Comparison of ENCODE assay signal across 19 cellular contexts in the genomic region with DNA sequence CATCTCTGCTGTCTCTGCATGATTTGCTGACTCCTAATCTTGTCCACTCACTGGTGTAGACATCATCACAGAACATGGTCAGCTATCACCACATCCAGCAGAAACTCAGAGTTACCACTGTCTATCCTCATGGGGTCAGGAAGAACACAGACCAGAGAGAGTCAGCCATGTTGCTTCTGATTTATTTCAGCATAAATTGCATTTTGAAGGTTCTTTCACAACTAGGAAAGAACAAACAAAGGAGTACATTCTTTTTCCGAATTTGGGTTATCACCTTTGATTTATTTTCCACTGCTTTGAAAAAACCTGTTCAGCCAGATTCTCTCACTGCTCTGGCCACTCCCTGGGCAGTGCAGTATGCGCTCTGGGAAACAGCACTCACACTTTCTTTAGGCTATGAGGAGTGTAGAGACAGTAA.
DNase-seq lines count a peak whose midpoint lies in the region; ATAC-seq and TF ChIP-seq lines count a peak whose summit lies in the region.
"Had no signal": no experiment of that assay in that cellular context is flagged by ENCODE, and none has a peak within 500 bp of the region (broad histone marks: within the 10 kb centered on the region; RNA-seq: fewer than 3 reads in every experiment).

No MANE protein-coding gene starts in this region.

- TF ChIP-seq CTCF in CD4-positive, alpha-beta T cell (IDR thresholded peaks at IDR 0.05): no peak
- no peak for TF ChIP-seq CTCF in epithelial cell of esophagus (IDR thresholded peaks at IDR 0.05; ENCODE audit: insufficient read depth, low read depth, low read length, missing control alignments)
- TF ChIP-seq CTCF in nephron (IDR thresholded peaks at IDR 0.05; ENCODE audit: unreplicated experiment in 3 of 3): no peak

- ATAC-seq in CD4-positive, alpha-beta T cell (ENCODE audit: poor library complexity): no peak
- no peak for ATAC-seq in stimulated activated memory B cell treated with anti-CD40 and anti-IgM and Interleukin-4, amounts not matched to agents 10 μg/mL and 1 μg/mL and 100 μg/mL, for 72 hours
- ATAC-seq: activated T-helper 17 cell treated with anti-CD3 and anti-CD28 coated beads, Interleukin-2, amount 50 U/mL, for 72 hours; GM12878 had no signal

- intact Hi-C loops in CD4-positive, alpha-beta T cell (cut with DNase I, micrococcal nuclease): no loop called here

- peaks cover 52% of the 10 kb centered on the region for H3K36me3 Mint-ChIP-seq in CD4-positive, alpha-beta T cell (ENCODE audit: low read depth)
- peaks cover 4% of the 10 kb centered on the region for H3K36me3 Mint-ChIP-seq in IgD-negative memory B cell
- peaks cover 20% of the 10 kb centered on the region for H3K36me3 Mint-ChIP-seq in nephron (ENCODE audit: low read depth)
- H3K36me3 Mint-ChIP-seq in stimulated activated memory B cell treated with anti-CD40 and anti-IgM and Interleukin-4, amounts not matched to agents 10 μg/mL and 1 μg/mL and 100 μg/mL, for 72 hours: peaks cover 18% of the 10 kb centered on the region
- peaks cover 31% of the 10 kb centered on the region for H3K36me3 Mint-ChIP-seq in activated naive CD4-positive, alpha-beta T cell treated with anti-CD3 and anti-CD28 coated beads, Interleukin-2, amount 10 ng/mL, durations not matched to agents 7 days and 5 days

- no peaks in the 10 kb centered on the region for H3K27me3 Mint-ChIP-seq in CD4-positive, alpha-beta T cell
- no peaks in the 10 kb centered on the region for H3K27me3 Mint-ChIP-seq in IgD-negative memory B cell
- no peaks in the 10 kb centered on the region for H3K27me3 Mint-ChIP-seq in nephron (ENCODE audit: low read depth)
- H3K27me3 Mint-ChIP-seq in stimulated activated memory B cell treated with anti-CD40 and anti-IgM and Interleukin-4, amounts not matched to agents 10 μg/mL and 1 μg/mL and 100 μg/mL, for 72 hours: no peaks in the 10 kb centered on the region
- H3K27me3 Mint-ChIP-seq in activated naive CD4-positive, alpha-beta T cell treated with anti-CD3 and anti-CD28 coated beads, Interleukin-2, amount 10 ng/mL, durations not matched to agents 7 days and 5 days: no peaks in the 10 kb centered on the region
- H3K27me3 Mint-ChIP-seq: activated CD4-positive, alpha-beta T cell treated with anti-CD3 and anti-CD28 coated beads, Interleukin-2, amount 10 ng/mL, durations not matched to agents 24 days and 14 days; activated T-helper 17 cell treated with anti-CD3 and anti-CD28 coated beads, Interleukin-2, amount 50 U/mL, for 72 hours had no signal

- CTCF ChIA-PET in CD4-positive, alpha-beta T cell (lab: Charles Lee): interaction anchor here (1.1 to 1.7 kb wide), 4 partner anchors 11 to 247 kb away, joined by 3 to 6 read pairs (median 3); partner anchors contain the start of gene MAML2
- CTCF ChIA-PET in activated naive CD4-positive, alpha-beta T cell treated with anti-CD3 and anti-CD28 coated beads, Interleukin-2, amount 10 ng/mL, durations not matched to agents 7 days and 5 days (lab: Charles Lee): interaction anchor here (1.0 to 1.2 kb wide), 2 partner anchors 247 to 248 kb away, joined by 3 to 4 read pairs; partner anchors contain the start of gene MAML2

- POLR2A ChIA-PET in CD4-positive, alpha-beta T cell (lab: Charles Lee): no interaction called here

- H3K4me3 ChIP-seq in epithelial cell of esophagus (ENCODE audit: low read length): no peak overlapping the region
- H3K4me3 ChIP-seq: GM12878, Peyer's patch, uterus had no signal

- H3K27ac ChIP-seq in CD4-positive, alpha-beta T cell (ENCODE audit: low read depth, low read length): no peak overlapping the region
- H3K27ac ChIP-seq: HL-60, uterus had no signal

- no peaks in the 10 kb centered on the region for H3K9me3 ChIP-seq in CD4-positive, alpha-beta T cell (ENCODE audit: control insufficient read depth, low read length)
- H3K9me3 ChIP-seq: Peyer's patch, uterus had no signal

- peak overlapping the region; percentile 67 for H3K27ac Mint-ChIP-seq in CD4-positive, alpha-beta T cell
- H3K27ac Mint-ChIP-seq in IgD-negative memory B cell: peak overlapping the region in 2 of 3 donors; percentile 22 to 34
- peak overlapping the region; percentile 48 to 89 (median 79) for H3K27ac Mint-ChIP-seq in nephron
- no peak overlapping the region for H3K27ac Mint-ChIP-seq in stimulated activated memory B cell treated with anti-CD40 and anti-IgM and Interleukin-4, amounts not matched to agents 10 μg/mL and 1 μg/mL and 100 μg/mL, for 72 hours
- no peak overlapping the region for H3K27ac Mint-ChIP-seq in activated naive CD4-positive, alpha-beta T cell treated with anti-CD3 and anti-CD28 coated beads, Interleukin-2, amount 10 ng/mL, durations not matched to agents 7 days and 5 days
- H3K27ac Mint-ChIP-seq: activated CD4-positive, alpha-beta T cell treated with anti-CD3 and anti-CD28 coated beads, Interleukin-2, amount 10 ng/mL, durations not matched to agents 24 days and 14 days; endodermal cell; T-helper 1 cell treated with Interleukin-12 subunit alpha and Interleukin-12 subunit beta and Interleukin-4 antibody, amounts not matched to agents 30 μg/mL and 1 μg/mL, for 36 hours had no signal

- DNase-seq in CD4-positive, alpha-beta T cell: no peak
- DNase-seq in epithelial cell of esophagus (ENCODE audit: low read depth) (peak; percentile 89), OCI-M1 (lab: John Stamatoyannopoulos, UW) (no peak)
- no peak for DNase-seq in stimulated activated CD4-positive, alpha-beta T cell treated with anti-CD3 and anti-CD28 coated beads, Interleukin-1b, Interleukin-23, amount 100 ng/mL, for 48 hours
- no peak for DNase-seq in activated naive CD4-positive, alpha-beta T cell treated with anti-CD3 and anti-CD28 coated beads, Interleukin-2, amount 10 ng/mL, durations not matched to agents 7 days and 5 days
- DNase-seq: activated CD4-positive, alpha-beta T cell treated with anti-CD3 and anti-CD28 coated beads, Interleukin-2, amount 10 ng/mL, durations not matched to agents 24 days and 14 days; DND-41; endodermal cell; kidney glomerular epithelial cell; Peyer's patch; stimulated activated CD4-positive, alpha-beta T cell treated with anti-CD3 and anti-CD28 coated beads, Interleukin-12 subunit alpha, Interleukin-12 subunit beta, amount 100 ng/mL, for 4 hours; uterus had no signal

- H3K4me3 Mint-ChIP-seq in CD4-positive, alpha-beta T cell: no peak overlapping the region
- H3K4me3 Mint-ChIP-seq in IgD-negative memory B cell (no peak overlapping the region), nephron (no peak overlapping the region)
- no peak overlapping the region for H3K4me3 Mint-ChIP-seq in stimulated activated memory B cell treated with anti-CD40 and anti-IgM and Interleukin-4, amounts not matched to agents 10 μg/mL and 1 μg/mL and 100 μg/mL, for 72 hours
- no peak overlapping the region for H3K4me3 Mint-ChIP-seq in activated naive CD4-positive, alpha-beta T cell treated with anti-CD3 and anti-CD28 coated beads, Interleukin-2, amount 10 ng/mL, durations not matched to agents 7 days and 5 days
- H3K4me3 Mint-ChIP-seq: activated CD4-positive, alpha-beta T cell treated with anti-CD3 and anti-CD28 coated beads, Interleukin-2, amount 10 ng/mL, durations not matched to agents 24 days and 14 days; activated T-helper 17 cell treated with anti-CD3 and anti-CD28 coated beads, Interleukin-2, amount 50 U/mL, for 72 hours; endodermal cell; T-helper 1 cell treated with Interleukin-12 subunit alpha and Interleukin-12 subunit beta and Interleukin-4 antibody, amounts not matched to agents 30 μg/mL and 1 μg/mL, for 36 hours had no signal

- H3K27me3 ChIP-seq in CD4-positive, alpha-beta T cell (ENCODE audit: control insufficient read depth, insufficient read depth, low read length): no peaks in the 10 kb centered on the region
- H3K27me3 ChIP-seq: Peyer's patch, uterus had no signal

- no peaks in the 10 kb centered on the region for H3K9me3 Mint-ChIP-seq in CD4-positive, alpha-beta T cell
- H3K9me3 Mint-ChIP-seq in IgD-negative memory B cell (no peaks in the 10 kb centered on the region), nephron (no peaks in the 10 kb centered on the region)
- no peaks in the 10 kb centered on the region for H3K9me3 Mint-ChIP-seq in stimulated activated memory B cell treated with anti-CD40 and anti-IgM and Interleukin-4, amounts not matched to agents 10 μg/mL and 1 μg/mL and 100 μg/mL, for 72 hours
- no peaks in the 10 kb centered on the region for H3K9me3 Mint-ChIP-seq in activated naive CD4-positive, alpha-beta T cell treated with anti-CD3 and anti-CD28 coated beads, Interleukin-2, amount 10 ng/mL, durations not matched to agents 7 days and 5 days
- H3K9me3 Mint-ChIP-seq: activated CD4-positive, alpha-beta T cell treated with anti-CD3 and anti-CD28 coated beads, Interleukin-2, amount 10 ng/mL, durations not matched to agents 24 days and 14 days; activated T-helper 17 cell treated with anti-CD3 and anti-CD28 coated beads, Interleukin-2, amount 50 U/mL, for 72 hours; endodermal cell; T-helper 1 cell treated with Interleukin-12 subunit alpha and Interleukin-12 subunit beta and Interleukin-4 antibody, amounts not matched to agents 30 μg/mL and 1 μg/mL, for 36 hours had no signal

- H3K4me1 Mint-ChIP-seq in CD4-positive, alpha-beta T cell (ENCODE audit: low read depth): peaks cover 80% of the 10 kb centered on the region
- H3K4me1 Mint-ChIP-seq in IgD-negative memory B cell (peaks cover 9 to 28% (median 21%) of the 10 kb centered on the region in 3 donors), nephron (peaks cover 38% of the 10 kb centered on the region)
- H3K4me1 Mint-ChIP-seq in stimulated activated memory B cell treated with anti-CD40 and anti-IgM and Interleukin-4, amounts not matched to agents 10 μg/mL and 1 μg/mL and 100 μg/mL, for 72 hours: peaks cover 25% of the 10 kb centered on the region
- peaks cover 5% of the 10 kb centered on the region for H3K4me1 Mint-ChIP-seq in activated naive CD4-positive, alpha-beta T cell treated with anti-CD3 and anti-CD28 coated beads, Interleukin-2, amount 10 ng/mL, durations not matched to agents 7 days and 5 days

Comparison
In these comparisons a context has a peak if more than half of its experiments do, and no peak if none do; other contexts are left out.
1. H3K27ac Mint-ChIP-seq: peak in CD4-positive, alpha-beta T cell (single experiment), IgD-negative memory B cell (2 of 3) and nephron (3 of 3); none in stimulated activated memory B cell treated with anti-CD40 and anti-IgM and Interleukin-4, amounts not matched to agents 10 μg/mL and 1 μg/mL and 100 μg/mL, for 72 hours (single experiment) and activated naive CD4-positive, alpha-beta T cell treated with anti-CD3 and anti-CD28 coated beads, Interleukin-2, amount 10 ng/mL, durations not matched to agents 7 days and 5 days (single experiment).